In the genomic region with DNA sequence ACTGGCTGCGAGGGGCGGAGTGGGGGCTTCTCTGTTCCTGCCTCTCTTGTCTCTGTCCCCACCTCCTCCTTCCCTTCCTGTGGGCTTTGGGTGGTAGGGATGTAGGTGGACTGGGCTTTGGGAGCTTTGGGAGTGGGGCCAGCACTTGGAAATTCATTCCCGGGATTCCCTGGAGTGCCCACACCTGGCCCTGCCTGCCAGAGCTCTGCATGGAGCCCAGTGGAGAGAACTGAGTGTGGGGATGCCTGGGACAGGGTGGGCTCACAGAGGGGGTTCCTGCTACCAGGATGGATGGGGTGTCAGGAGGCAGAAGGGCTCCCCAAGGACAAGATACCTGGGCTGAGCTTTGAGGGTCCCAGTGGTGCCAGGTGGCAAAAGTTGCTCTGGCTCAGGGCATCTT, we compare ENCODE assay signal across 25 cellular contexts.
"Had no signal": no experiment of that assay in that cellular context is flagged by ENCODE, and none has a peak within 500 bp of the region (broad histone marks: within the 10 kb centered on the region; RNA-seq: fewer than 3 reads in every experiment).

No MANE protein-coding gene starts in this region.

- H3K4me1 ChIP-seq: SJSA1 had no signal

- H3K27ac Mint-ChIP-seq: activated CD4-positive, alpha-beta memory T cell treated with anti-CD3 and anti-CD28 coated beads for 36 hours; activated CD4-positive, alpha-beta T cell treated with anti-CD3 and anti-CD28 coated beads, Interleukin-2, amount 10 ng/mL, durations not matched to agents 24 days and 14 days; activated T-helper 1 cell treated with anti-CD3 and anti-CD28 coated beads, Interleukin-12 subunit alpha, Interleukin-12 subunit beta, Interleukin-2, Interleukin-4 antibody, amounts not matched to agents 30 ng/mL and 10 ng/mL and 1 ng/mL, durations not matched to agents 14 hours and 24 hours and 36 hours; brain; WTC11 had no signal

- H3K4me3 ChIP-seq: K562, SJSA1 had no signal

- H3K9me3 ChIP-seq: SJSA1 had no signal

- H3K36me3 ChIP-seq: SJSA1 had no signal

- H3K27me3 Mint-ChIP-seq: activated CD4-positive, alpha-beta memory T cell treated with anti-CD3 and anti-CD28 coated beads for 36 hours; activated CD4-positive, alpha-beta T cell treated with anti-CD3 and anti-CD28 coated beads, Interleukin-2, amount 10 ng/mL, durations not matched to agents 24 days and 14 days; activated naive CD4-positive, alpha-beta T cell treated with anti-CD3 and anti-CD28 coated beads, Interleukin-2, amount 50 U/mL, for 24 hours had no signal

- DNase-seq: activated CD4-positive, alpha-beta T cell treated with anti-CD3 and anti-CD28 coated beads for 1 hour; activated CD4-positive, alpha-beta T cell treated with anti-CD3 and anti-CD28 coated beads, Interleukin-2, amount 10 ng/mL, durations not matched to agents 24 days and 14 days; activated effector memory CD4-positive, alpha-beta T cell treated with Interleukin-2 at 50 U/mL for 16 hours; activated naive CD4-positive, alpha-beta T cell; amygdala; Kasumi-1; NCI-H1105 treated with DMSO at 0.1 percent for 48 hours; NCI-H146; NCI-H187 treated with DMSO at 0.1 percent for 48 hours; NCI-H2081 treated with DMSO at 0.1 percent for 48 hours; NCI-H446; NCI-H524; PC-3; SHP77; T-helper 17 cell; T-helper 9 cell had no signal

- H3K4me3 Mint-ChIP-seq: activated CD4-positive, alpha-beta memory T cell treated with anti-CD3 and anti-CD28 coated beads for 36 hours; activated CD4-positive, alpha-beta T cell treated with anti-CD3 and anti-CD28 coated beads, Interleukin-2, amount 10 ng/mL, durations not matched to agents 24 days and 14 days; activated naive CD4-positive, alpha-beta T cell treated with anti-CD3 and anti-CD28 coated beads, Interleukin-2, amount 50 U/mL, for 24 hours; activated T-helper 1 cell treated with anti-CD3 and anti-CD28 coated beads, Interleukin-12 subunit alpha, Interleukin-12 subunit beta, Interleukin-2, Interleukin-4 antibody, amounts not matched to agents 30 ng/mL and 10 ng/mL and 1 ng/mL, durations not matched to agents 14 hours and 24 hours and 36 hours; brain; central memory CD8-positive, alpha-beta T cell; T-helper 17 cell; WTC11 had no signal

- H3K36me3 Mint-ChIP-seq: activated CD4-positive, alpha-beta memory T cell treated with anti-CD3 and anti-CD28 coated beads for 36 hours; activated naive CD4-positive, alpha-beta T cell treated with anti-CD3 and anti-CD28 coated beads, Interleukin-2, amount 50 U/mL, for 24 hours; brain; WTC11 had no signal

- H3K9me3 Mint-ChIP-seq: activated CD4-positive, alpha-beta memory T cell treated with anti-CD3 and anti-CD28 coated beads for 36 hours; activated CD4-positive, alpha-beta T cell treated with anti-CD3 and anti-CD28 coated beads, Interleukin-2, amount 10 ng/mL, durations not matched to agents 24 days and 14 days; activated naive CD4-positive, alpha-beta T cell treated with anti-CD3 and anti-CD28 coated beads, Interleukin-2, amount 50 U/mL, for 24 hours; activated T-helper 1 cell treated with anti-CD3 and anti-CD28 coated beads, Interleukin-12 subunit alpha, Interleukin-12 subunit beta, Interleukin-2, Interleukin-4 antibody, amounts not matched to agents 30 ng/mL and 10 ng/mL and 1 ng/mL, durations not matched to agents 14 hours and 24 hours and 36 hours; central memory CD8-positive, alpha-beta T cell had no signal

- ATAC-seq: K562, PC-3, SK-N-SH treated with all-trans-retinoic acid at 6 μM for 48 hours, T-helper 17 cell, WTC11 had no signal

- H3K27ac ChIP-seq: SJSA1 had no signal

- H3K4me1 Mint-ChIP-seq: activated naive CD4-positive, alpha-beta T cell treated with anti-CD3 and anti-CD28 coated beads, Interleukin-2, amount 50 U/mL, for 24 hours; brain; central memory CD8-positive, alpha-beta T cell had no signal
